ENCODE assay signal across 24 cellular contexts in the genomic region with DNA sequence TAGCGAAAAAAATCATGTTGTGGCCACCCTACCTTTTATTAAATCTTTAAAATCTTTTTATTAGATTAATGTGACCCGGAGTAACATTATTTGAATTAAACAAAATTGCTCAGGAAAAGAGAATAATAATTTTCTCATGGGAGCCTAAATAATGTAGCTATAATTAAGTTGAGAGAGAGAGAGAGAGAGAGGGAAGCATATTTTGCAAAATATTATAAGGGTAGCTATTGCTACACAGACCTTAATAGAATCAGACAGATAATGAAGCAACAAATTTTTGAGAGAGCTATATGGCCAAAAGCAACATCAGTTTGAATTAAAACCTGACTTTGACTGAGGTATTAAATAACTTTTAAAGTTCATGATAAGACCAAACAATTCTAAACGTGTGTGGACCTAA.
"Had no signal": no experiment of that assay in that cellular context is flagged by ENCODE, and none has a peak within 500 bp of the region (broad histone marks: within the 10 kb centered on the region; RNA-seq: fewer than 3 reads in every experiment).

No MANE protein-coding gene starts in this region.

- H3K27ac ChIP-seq: colonic mucosa, coronary artery, dorsolateral prefrontal cortex, epithelial cell of prostate, esophagus muscularis mucosa, esophagus squamous epithelium, foreskin keratinocyte, gastrocnemius medialis, gastroesophageal sphincter, heart left ventricle, heart right ventricle had no signal

- H3K9me3 ChIP-seq: colonic mucosa, esophagus muscularis mucosa, esophagus squamous epithelium, gastroesophageal sphincter, heart left ventricle, heart right ventricle had no signal

- ATAC-seq: effector memory CD8-positive, alpha-beta T cell; esophagus mucosa; foreskin keratinocyte; gastrocnemius medialis; gastroesophageal sphincter; heart left ventricle; heart right ventricle had no signal

- DNase-seq: colonic mucosa; cortex of kidney; dermis blood vessel endothelial cell; dorsolateral prefrontal cortex; effector CD4-positive, alpha-beta T cell; effector CD8-positive, alpha-beta T cell; effector memory CD4-positive, alpha-beta T cell; effector memory CD8-positive, alpha-beta T cell; endodermal cell; erythroblast; esophagus squamous epithelium; foreskin fibroblast; foreskin keratinocyte; foreskin melanocyte; gastrocnemius medialis; glutamatergic neuron; head of caudate nucleus; heart left ventricle; heart right ventricle had no signal

- H3K4me1 ChIP-seq: colonic mucosa, esophagus squamous epithelium, foreskin keratinocyte, gastrocnemius medialis, heart left ventricle, heart right ventricle had no signal

- H3K4me3 ChIP-seq: colonic mucosa, coronary artery, dorsolateral prefrontal cortex, esophagus muscularis mucosa, esophagus squamous epithelium, gastrocnemius medialis, gastroesophageal sphincter, heart left ventricle, heart right ventricle had no signal

- H3K36me3 ChIP-seq: colonic mucosa, esophagus muscularis mucosa, esophagus squamous epithelium, gastrocnemius medialis, gastroesophageal sphincter, heart left ventricle, heart right ventricle had no signal

- H3K27me3 ChIP-seq: colonic mucosa, dorsolateral prefrontal cortex, esophagus muscularis mucosa, esophagus squamous epithelium, gastrocnemius medialis, gastroesophageal sphincter, heart left ventricle had no signal
